Comparison of ENCODE assay signal across 1 cellular context in the genomic region with DNA sequence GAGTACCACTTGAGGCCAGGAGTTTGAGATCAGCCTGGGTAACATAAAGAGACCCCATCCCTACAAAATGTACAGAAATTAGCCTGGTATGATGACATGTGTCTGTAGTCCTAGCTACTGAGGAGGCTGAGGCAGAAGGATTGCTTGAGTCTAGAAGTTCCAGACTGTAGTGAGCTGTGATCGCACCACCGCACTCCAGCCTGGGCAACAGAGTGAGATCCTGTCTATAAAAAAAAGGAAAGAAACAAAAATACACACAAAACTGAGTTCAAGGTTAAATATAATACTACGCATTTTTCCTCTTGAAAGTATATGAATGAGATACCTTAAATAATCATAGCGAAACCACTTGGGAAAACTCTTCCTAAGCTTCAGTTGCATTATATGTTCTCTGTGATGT.
TF ChIP-seq lines count a peak whose summit lies in the region.

No MANE protein-coding gene starts in this region.

TF ChIP-seq in liver, 16 proteins besides CTCF, POLR2A, EP300 and RAD21:
- no peak for TF ChIP-seq EGR1 (IDR thresholded peaks at IDR 0.05; ENCODE audit: low read depth in 2 of 2)
- TF ChIP-seq NR2F2 (IDR thresholded peaks at IDR 0.05), result no peak
- no peak for TF ChIP-seq FOXA2 (IDR thresholded peaks at IDR 0.05)
- no peak for TF ChIP-seq YY1 (IDR thresholded peaks at IDR 0.05)
- TF ChIP-seq SP1 (IDR thresholded peaks at IDR 0.05), result no peak
- TF ChIP-seq GABPA (IDR thresholded peaks at IDR 0.05 in 1 of 2, conservative IDR thresholded peaks at IDR 0.05 in 1 of 2), result no peak
- TF ChIP-seq, protein P1, sequence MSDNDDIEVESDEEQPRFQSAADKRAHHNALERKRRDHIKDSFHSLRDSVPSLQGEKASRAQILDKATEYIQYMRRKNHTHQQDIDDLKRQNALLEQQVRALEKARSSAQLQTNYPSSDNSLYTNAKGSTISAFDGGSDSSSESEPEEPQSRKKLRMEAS (IDR thresholded peaks at IDR 0.05), result no peak
- no peak for TF ChIP-seq JUND (IDR thresholded peaks at IDR 0.05)
- no peak for TF ChIP-seq FOXA1 (IDR thresholded peaks at IDR 0.05)
- TF ChIP-seq, protein P2, sequence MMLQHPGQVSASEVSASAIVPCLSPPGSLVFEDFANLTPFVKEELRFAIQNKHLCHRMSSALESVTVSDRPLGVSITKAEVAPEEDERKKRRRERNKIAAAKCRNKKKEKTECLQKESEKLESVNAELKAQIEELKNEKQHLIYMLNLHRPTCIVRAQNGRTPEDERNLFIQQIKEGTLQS (IDR thresholded peaks at IDR 0.05), result no peak
- no peak for TF ChIP-seq RXRA (IDR thresholded peaks at IDR 0.05)
- TF ChIP-seq, protein P3, sequence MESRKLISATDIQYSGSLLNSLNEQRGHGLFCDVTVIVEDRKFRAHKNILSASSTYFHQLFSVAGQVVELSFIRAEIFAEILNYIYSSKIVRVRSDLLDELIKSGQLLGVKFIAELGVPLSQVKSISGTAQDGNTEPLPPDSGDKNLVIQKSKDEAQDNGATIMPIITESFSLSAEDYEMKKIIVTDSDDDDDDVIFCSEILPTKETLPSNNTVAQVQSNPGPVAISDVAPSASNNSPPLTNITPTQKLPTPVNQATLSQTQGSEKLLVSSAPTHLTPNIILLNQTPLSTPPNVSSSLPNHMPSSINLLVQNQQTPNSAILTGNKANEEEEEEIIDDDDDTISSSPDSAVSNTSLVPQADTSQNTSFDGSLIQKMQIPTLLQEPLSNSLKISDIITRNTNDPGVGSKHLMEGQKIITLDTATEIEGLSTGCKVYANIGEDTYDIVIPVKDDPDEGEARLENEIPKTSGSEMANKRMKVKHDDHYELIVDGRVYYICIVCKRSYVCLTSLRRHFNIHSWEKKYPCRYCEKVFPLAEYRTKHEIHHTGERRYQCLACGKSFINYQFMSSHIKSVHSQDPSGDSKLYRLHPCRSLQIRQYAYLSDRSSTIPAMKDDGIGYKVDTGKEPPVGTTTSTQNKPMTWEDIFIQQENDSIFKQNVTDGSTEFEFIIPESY (IDR thresholded peaks at IDR 0.05), result no peak
- no peak for TF ChIP-seq TAF1 (conservative IDR thresholded peaks at IDR 0.05)
- TF ChIP-seq HNF4A (conservative IDR thresholded peaks at IDR 0.05), result no peak
- TF ChIP-seq, protein P4, sequence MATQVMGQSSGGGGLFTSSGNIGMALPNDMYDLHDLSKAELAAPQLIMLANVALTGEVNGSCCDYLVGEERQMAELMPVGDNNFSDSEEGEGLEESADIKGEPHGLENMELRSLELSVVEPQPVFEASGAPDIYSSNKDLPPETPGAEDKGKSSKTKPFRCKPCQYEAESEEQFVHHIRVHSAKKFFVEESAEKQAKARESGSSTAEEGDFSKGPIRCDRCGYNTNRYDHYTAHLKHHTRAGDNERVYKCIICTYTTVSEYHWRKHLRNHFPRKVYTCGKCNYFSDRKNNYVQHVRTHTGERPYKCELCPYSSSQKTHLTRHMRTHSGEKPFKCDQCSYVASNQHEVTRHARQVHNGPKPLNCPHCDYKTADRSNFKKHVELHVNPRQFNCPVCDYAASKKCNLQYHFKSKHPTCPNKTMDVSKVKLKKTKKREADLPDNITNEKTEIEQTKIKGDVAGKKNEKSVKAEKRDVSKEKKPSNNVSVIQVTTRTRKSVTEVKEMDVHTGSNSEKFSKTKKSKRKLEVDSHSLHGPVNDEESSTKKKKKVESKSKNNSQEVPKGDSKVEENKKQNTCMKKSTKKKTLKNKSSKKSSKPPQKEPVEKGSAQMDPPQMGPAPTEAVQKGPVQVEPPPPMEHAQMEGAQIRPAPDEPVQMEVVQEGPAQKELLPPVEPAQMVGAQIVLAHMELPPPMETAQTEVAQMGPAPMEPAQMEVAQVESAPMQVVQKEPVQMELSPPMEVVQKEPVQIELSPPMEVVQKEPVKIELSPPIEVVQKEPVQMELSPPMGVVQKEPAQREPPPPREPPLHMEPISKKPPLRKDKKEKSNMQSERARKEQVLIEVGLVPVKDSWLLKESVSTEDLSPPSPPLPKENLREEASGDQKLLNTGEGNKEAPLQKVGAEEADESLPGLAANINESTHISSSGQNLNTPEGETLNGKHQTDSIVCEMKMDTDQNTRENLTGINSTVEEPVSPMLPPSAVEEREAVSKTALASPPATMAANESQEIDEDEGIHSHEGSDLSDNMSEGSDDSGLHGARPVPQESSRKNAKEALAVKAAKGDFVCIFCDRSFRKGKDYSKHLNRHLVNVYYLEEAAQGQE (IDR thresholded peaks at IDR 0.05), result no peak
- TF ChIP-seq HNF4G (IDR thresholded peaks at IDR 0.05), result no peak
TF ChIP-seq in liver: peak in this region for 0.
